In genomic region chr10:114073787-114074186, GRCh38 we compare ENCODE assay signal across 12 cellular contexts. TPM values are rescaled to one million over a fixed set of nuclear protein-coding genes. Genes with fewer than 3 reads are reported as not detected.
DNase-seq lines count a peak whose midpoint lies in the region; ATAC-seq lines count a peak whose summit lies in the region.
"Had no signal": no experiment of that assay in that cellular context is flagged by ENCODE, and none has a peak within 500 bp of the region (broad histone marks: within the 10 kb centered on the region; RNA-seq: fewer than 3 reads in every experiment).

No MANE protein-coding gene starts in this region.

- peaks cover 21% of the 10 kb centered on the region for H3K27me3 Mint-ChIP-seq in T-helper 17 cell
- no peaks in the 10 kb centered on the region for H3K27me3 Mint-ChIP-seq in stimulated activated naive B cell treated with anti-CD40 and anti-IgM and Interleukin-4, amounts not matched to agents 10 μg/mL and 1 μg/mL and 100 μg/mL, for 72 hours

- H3K36me3 Mint-ChIP-seq in T-helper 17 cell (ENCODE audit: low read depth), result no peaks in the 10 kb centered on the region
- H3K36me3 Mint-ChIP-seq in stimulated activated naive B cell treated with anti-CD40 and anti-IgM and Interleukin-4, amounts not matched to agents 10 μg/mL and 1 μg/mL and 100 μg/mL, for 72 hours, result no peaks in the 10 kb centered on the region
- H3K36me3 Mint-ChIP-seq: type B pancreatic cell had no signal

- H3K4me1 Mint-ChIP-seq in T-helper 17 cell, result peaks cover 13% of the 10 kb centered on the region
- H3K4me1 Mint-ChIP-seq in stimulated activated naive B cell treated with anti-CD40 and anti-IgM and Interleukin-4, amounts not matched to agents 10 μg/mL and 1 μg/mL and 100 μg/mL, for 72 hours, result peaks cover 29 to 70% of the 10 kb centered on the region in 2 donors

- no peak overlapping the region for H3K4me3 Mint-ChIP-seq in T-helper 17 cell
- peak overlapping the region; percentile 44 to 46 for H3K4me3 Mint-ChIP-seq in stimulated activated naive B cell treated with anti-CD40 and anti-IgM and Interleukin-4, amounts not matched to agents 10 μg/mL and 1 μg/mL and 100 μg/mL, for 72 hours
- H3K4me3 Mint-ChIP-seq: T-helper 1 cell treated with Interleukin-12 subunit alpha and Interleukin-12 subunit beta and Interleukin-4 antibody, amounts not matched to agents 30 μg/mL and 1 μg/mL, for 36 hours; type B pancreatic cell had no signal

- peak; percentile 14 for DNase-seq in stimulated activated CD4-positive, alpha-beta T cell treated with anti-CD3 and anti-CD28 coated beads, Interleukin-15, amount 100 ng/mL, for 24 hours
- DNase-seq in stimulated activated CD4-positive, alpha-beta T cell treated with anti-CD3 and anti-CD28 coated beads, Interleukin-2, amount 100 ng/mL, for 48 hours, result no peak
- DNase-seq in T-helper 17 cell, result no peak
- no peak for DNase-seq in stimulated activated naive B cell treated with anti-CD40 and anti-IgM and Interleukin-4, amounts not matched to agents 10 μg/mL and 1 μg/mL and 100 μg/mL, for 72 hours
- DNase-seq in stimulated activated CD4-positive, alpha-beta T cell treated with anti-CD3 and anti-CD28 coated beads, Interleukin-4, amount 100 ng/mL, for 4 hours, result no peak
- DNase-seq in NCI-H774 (lab: John Stamatoyannopoulos, UW), result no peak
- DNase-seq: foreskin keratinocyte, pancreas had no signal

- peaks cover 0 to 5% of the 10 kb centered on the region in 2 donors for H3K9me3 Mint-ChIP-seq in stimulated activated naive B cell treated with anti-CD40 and anti-IgM and Interleukin-4, amounts not matched to agents 10 μg/mL and 1 μg/mL and 100 μg/mL, for 72 hours
- H3K9me3 Mint-ChIP-seq: T-helper 1 cell treated with Interleukin-12 subunit alpha and Interleukin-12 subunit beta and Interleukin-4 antibody, amounts not matched to agents 30 μg/mL and 1 μg/mL, for 36 hours; type B pancreatic cell had no signal

- ATAC-seq in HG03045 (IDR thresholded peaks at IDR 0.05; ENCODE audit: unreplicated experiment), result peak; percentile 48
- ATAC-seq in T-helper 17 cell, result peak; percentile 50
- peak; percentile 63 to 65 for ATAC-seq in stimulated activated naive B cell treated with anti-CD40 and anti-IgM and Interleukin-4, amounts not matched to agents 10 μg/mL and 1 μg/mL and 100 μg/mL, for 72 hours (replicated peaks)
- no peak for ATAC-seq in esophagus mucosa
- ATAC-seq: foreskin keratinocyte had no signal

- no peak overlapping the region for H3K27ac Mint-ChIP-seq in T-helper 17 cell
- peak overlapping the region; percentile 71 for H3K27ac Mint-ChIP-seq in stimulated activated naive B cell treated with anti-CD40 and anti-IgM and Interleukin-4, amounts not matched to agents 10 μg/mL and 1 μg/mL and 100 μg/mL, for 72 hours
- H3K27ac Mint-ChIP-seq: T-helper 1 cell treated with Interleukin-12 subunit alpha and Interleukin-12 subunit beta and Interleukin-4 antibody, amounts not matched to agents 30 μg/mL and 1 μg/mL, for 36 hours; type B pancreatic cell had no signal

- no peaks in the 10 kb centered on the region for H3K9me3 ChIP-seq in T-helper 17 cell (ENCODE audit: control insufficient read depth, low read length, poor library complexity, severe bottlenecking)
- H3K9me3 ChIP-seq: pancreas had no signal

RNA-seq across cellular contexts. Expression of gene ADRB1, which starts 30.1 kb away (rescaled TPM):
- under 1 TPM; 0.10 to 0.16 TPM for total RNA-seq in T-helper 17 cell
- total RNA-seq in esophagus mucosa, result 0.04 TPM
